ENCODE assay signal across 20 cellular contexts in genomic region chr6:128266946-128267345, GRCh38.
DNase-seq lines count a peak whose midpoint lies in the region; ATAC-seq, FAIRE-seq and TF ChIP-seq lines count a peak whose summit lies in the region.
"Had no signal": no experiment of that assay in that cellular context is flagged by ENCODE, and none has a peak within 500 bp of the region (broad histone marks: within the 10 kb centered on the region; RNA-seq: fewer than 3 reads in every experiment).

No MANE protein-coding gene starts in this region.

- no peaks in the 10 kb centered on the region for H3K9me3 ChIP-seq in HepG2 (ENCODE audit: low read length)
- no peaks in the 10 kb centered on the region for H3K9me3 ChIP-seq in right lobe of liver
- H3K9me3 ChIP-seq in small intestine (ENCODE audit: control insufficient read depth, low read depth) = no peaks in the 10 kb centered on the region
- H3K9me3 ChIP-seq: A549, Caco-2 had no signal

- no peak overlapping the region for H2AFZ ChIP-seq in HepG2 (ENCODE audit: low read length)

- peaks cover 4 to 7% of the 10 kb centered on the region in 2 experiments for H3K36me3 ChIP-seq in HepG2 (replicated peaks in 1 of 2; ENCODE audit: control insufficient read depth in 1 of 2, insufficient read depth in 2 of 2, low read length in 2 of 2)
- H3K36me3 ChIP-seq in right lobe of liver = no peaks in the 10 kb centered on the region
- peaks cover 0 to 5% of the 10 kb centered on the region in 2 donors for H3K36me3 ChIP-seq in small intestine (ENCODE audit: control insufficient read depth in 2 of 2, insufficient read depth in 2 of 2, low read length in 2 of 2)

- in situ Hi-C loops in HepG2 (cut with HindIII; ENCODE audit: extremely low pct_ligation_motif_present, low pct_unique_long_range_greater_than_20kb) = no loop called here
- in situ Hi-C loops in GM13977 (cut with MboI; ENCODE audit: low pct_unique_long_range_greater_than_20kb, low sequenced_read_pairs, unreplicated experiment) = no loop called here

- H3K27me3 ChIP-seq in HepG2 (ENCODE audit: control insufficient read depth in 1 of 2, insufficient read depth in 2 of 2, low read length in 2 of 2) (no peaks in the 10 kb centered on the region), right lobe of liver (no peaks in the 10 kb centered on the region), foreskin keratinocyte (no peaks in the 10 kb centered on the region), small intestine (ENCODE audit: control insufficient read depth in 2 of 2, insufficient read depth in 2 of 2, low read length in 2 of 2) (no peaks in the 10 kb centered on the region)

- 99% methylated on average over 1 of the region's 1 CpG for WGBS in HepG2 (ENCODE audit: low lambda C conversion rate)
- WGBS in right lobe of liver (ENCODE audit: insufficient coverage, low coverage, low lambda C conversion rate, missing lambda C conversion rate) = 89% methylated on average over 1 of the region's 1 CpG
- 84 to 98% (median 86%) methylated on average over 1 of the region's 1 CpG for WGBS in small intestine, 3 donors

- H3K4me3 ChIP-seq in HepG2 (replicated peaks in 1 of 3; ENCODE audit: insufficient read depth in 1 of 3, low read depth in 2 of 3, low read length in 3 of 3) (no peak overlapping the region), right lobe of liver (no peak overlapping the region), small intestine (ENCODE audit: low read depth in 1 of 2, low read length in 2 of 2) (no peak overlapping the region)
- H3K4me3 ChIP-seq: A549 had no signal

- POLR2A ChIA-PET in HepG2 (lab: Yijun Ruan, JAX) = no interaction called here

- CTCF ChIA-PET in HepG2 (lab: Yijun Ruan, JAX; ENCODE audit: low intra/inter-chr PET ratio, low total read pairs) = no interaction called here

- peaks cover 10% of the 10 kb centered on the region for H3K79me2 ChIP-seq in HepG2 (ENCODE audit: insufficient read depth, low read length)

- no TSS peak for BruUV-seq in HepG2 (replicated peaks; lab: Mats Ljungman, UMichigan)

- no peak overlapping the region for H3K9ac ChIP-seq in HepG2 (ENCODE audit: insufficient read depth, low read depth, low read length)

- ATAC-seq in HepG2 (no peak), right lobe of liver (no peak), SK-N-SH treated with all-trans-retinoic acid at 6 μM for 48 hours (no peak), foreskin keratinocyte (peak; percentile 28)
- ATAC-seq: A549, HCT116 had no signal

- TF ChIP-seq CTCF in HepG2 (CRISPR knock-in tag; IDR thresholded peaks at IDR 0.05) = no peak
- TF ChIP-seq CTCF in right lobe of liver (IDR thresholded peaks at IDR 0.05) = no peak
- no peak for TF ChIP-seq CTCF in foreskin keratinocyte (conservative IDR thresholded peaks at IDR 0.05)
- TF ChIP-seq CTCF in GM13977 (IDR thresholded peaks at IDR 0.05; ENCODE audit: extremely low read depth, insufficient read depth, missing control alignments) = no peak

- no peak overlapping the region for H3K27ac ChIP-seq in HepG2 (ENCODE audit: extremely low read length, insufficient read depth, low read length)
- no peak overlapping the region for H3K27ac ChIP-seq in right lobe of liver
- no peak overlapping the region for H3K27ac ChIP-seq in foreskin keratinocyte
- no peak overlapping the region for H3K27ac ChIP-seq in small intestine (ENCODE audit: low read depth in 1 of 2, low read length in 1 of 2)
- H3K27ac ChIP-seq: 22Rv1, A549, C4-2B, HL-60 had no signal

- TF ChIP-seq EP300 in HepG2 (IDR thresholded peaks at IDR 0.05; ENCODE audit: low read depth in 2 of 2, low read length in 2 of 2) = no peak
- TF ChIP-seq EP300 in HepG2 (CRISPR knock-in tag; IDR thresholded peaks at IDR 0.05; ENCODE audit: borderline replicate concordance) = no peak

- intact Hi-C loops in HepG2 (cut with micrococcal nuclease; ENCODE audit: unreplicated experiment) = no loop called here
- intact Hi-C loops in right lobe of liver (cut with DNase I) = no loop called here

- FAIRE-seq in HepG2 (lab: Jason Lieb, UNC) (no peak), small intestine (lab: Jason Lieb, UNC) (peak; percentile 36)
- FAIRE-seq: A549, D721Med, GM12892 had no signal

- TF ChIP-seq POLR2A in HepG2 (IDR thresholded peaks at IDR 0.05; ENCODE audit: insufficient read depth in 1 of 2, low read depth in 2 of 2, low read length in 2 of 2) (no peak), right lobe of liver (IDR thresholded peaks at IDR 0.05) (no peak)

- H3K4me1 ChIP-seq in HepG2 (ENCODE audit: insufficient read depth, low read length) = no peaks in the 10 kb centered on the region
- H3K4me1 ChIP-seq in right lobe of liver = no peaks in the 10 kb centered on the region
- H3K4me1 ChIP-seq in foreskin keratinocyte = peaks cover 8% of the 10 kb centered on the region
- no peaks in the 10 kb centered on the region for H3K4me1 ChIP-seq in small intestine (ENCODE audit: control insufficient read depth in 2 of 2, insufficient read depth in 1 of 2, low read depth in 1 of 2, low read length in 1 of 2)
- H3K4me1 ChIP-seq: A549, Caco-2 had no signal

- no peak for TF ChIP-seq RAD21 in HepG2 (CRISPR knock-in tag; IDR thresholded peaks at IDR 0.05)

- H4K20me1 ChIP-seq in HepG2 (ENCODE audit: insufficient read depth, low read length) = 0 out of 2 replicates have a peak, but pooled peaks cover 3% of the 10 kb centered on the region

- DNase-seq in HepG2 (ENCODE audit: low spot score) (no peak), right lobe of liver (no peak), foreskin keratinocyte (no peak), small intestine (no peak), NCI-H1417 treated with DMSO at 0.1 percent for 48 hours (lab: John Stamatoyannopoulos, UW) (no peak), GM13977 (ENCODE audit: low spot score) (no peak), iPS-NIHi7 (ENCODE audit: extremely low spot score) (no peak)
- DNase-seq: AML-193; Caco-2; CD4-positive, alpha-beta T cell; GDM1; HFFc6 had no signal

- no peak overlapping the region for H3K4me2 ChIP-seq in HepG2 (ENCODE audit: low read depth, low read length)
- H3K4me2 ChIP-seq: A549 had no signal

TF ChIP-seq in HepG2, 621 proteins besides CTCF, POLR2A, EP300 and RAD21 (continues in another document):
- TF ChIP-seq ZNF878 (CRISPR knock-in tag; IDR thresholded peaks at IDR 0.05) = no peak
- TF ChIP-seq SNRNP70 (IDR thresholded peaks at IDR 0.05; ENCODE audit: low read depth, low read length) = no peak
- no peak for TF ChIP-seq IKZF4 (CRISPR knock-in tag; IDR thresholded peaks at IDR 0.05; ENCODE audit: borderline replicate concordance, low read depth, not compliant biosample characterization)
- no peak for TF ChIP-seq HNF4A (CRISPR knock-in tag; IDR thresholded peaks at IDR 0.05)
- peak; percentile 23 to 41; a peak in 2 of 4 replicates for TF ChIP-seq MAFK (conservative IDR thresholded peaks at IDR 0.05 in 1 of 2, IDR thresholded peaks at IDR 0.05 in 1 of 2; ENCODE audit: low read length in 2 of 2)
- TF ChIP-seq MAFF (IDR thresholded peaks at IDR 0.05; ENCODE audit: low read depth, low read length) = 0 out of 2 replicates have a peak, but pooled peaks have one; percentile 18
- no peak for TF ChIP-seq CENPX (CRISPR knock-in tag; IDR thresholded peaks at IDR 0.05)

TF ChIP-seq in SK-N-SH treated with all-trans-retinoic acid at 6 μM for 48 hours, 23 proteins besides CTCF, POLR2A, EP300 and RAD21:
- TF ChIP-seq TOX (CRISPR knock-in tag; IDR thresholded peaks at IDR 0.05; ENCODE audit: borderline replicate concordance) (peak; percentile 13; the same call in 1 of the 2 replicates), CSDC2 (CRISPR knock-in tag; IDR thresholded peaks at IDR 0.05) (no peak)
